8 cellular contexts compared by ENCODE assay signal in genomic region chr21:31731112-31731801, GRCh38. TPM values are rescaled to one million over a fixed set of nuclear protein-coding genes. Genes with fewer than 3 reads are reported as not detected.
A peak's percentile ranks its signal among the peaks of the same experiment; 100 is the strongest.
DNase-seq lines count a peak whose midpoint lies in the region; ATAC-seq, FAIRE-seq and TF ChIP-seq lines count a peak whose summit lies in the region.

No MANE protein-coding gene starts in this region.

- H3K27ac ChIP-seq in angular gyrus (ENCODE audit: low read depth, low read length) (peak overlapping the region; percentile 84), iPS DF 6.9 (ENCODE audit: low read length) (no peak overlapping the region), skeletal muscle tissue (ENCODE audit: low read depth, low read length) (peak overlapping the region; percentile 95)

- H3K9me3 ChIP-seq in iPS DF 6.9 (ENCODE audit: control insufficient read depth, insufficient read depth, low read length) = no peaks in the 10 kb centered on the region
- H3K9me3 ChIP-seq in skeletal muscle tissue (ENCODE audit: control insufficient read depth in 3 of 3, low read length in 3 of 3) = no peaks in the 10 kb centered on the region

- WGBS in iPS DF 6.9 (ENCODE audit: insufficient coverage, insufficient read length) = no CpG with 5 or more reads among the region's 74 CpGs

- peak; percentile 27 for ATAC-seq in GM18909 (IDR thresholded peaks at IDR 0.05; ENCODE audit: poor library complexity, unreplicated experiment)
- peak; percentile 23 for ATAC-seq in HG03175 (IDR thresholded peaks at IDR 0.05; ENCODE audit: unreplicated experiment)

- DNase-seq in AG09309 (ENCODE audit: low read depth) (no peak), SW480 (ENCODE audit: low spot score) (peak; percentile 55), iPS DF 6.9 (ENCODE audit: low read depth, low spot score) (no peak), D721Med (ENCODE audit: insufficient read length, low spot score) (no peak)

- TF ChIP-seq CTCF in AG09309 (IDR thresholded peaks at IDR 0.05; ENCODE audit: control insufficient read depth, insufficient read depth, low read depth, low read length, missing control alignments) (no peak), D721Med (IDR thresholded peaks at IDR 0.05; ENCODE audit: insufficient read depth, missing control alignments) (no peak)

- H3K36me3 ChIP-seq in iPS DF 6.9 (ENCODE audit: control insufficient read depth, insufficient read depth, low read length) (no peaks in the 10 kb centered on the region), skeletal muscle tissue (ENCODE audit: control insufficient read depth in 3 of 3, insufficient read depth in 3 of 3, low read length in 3 of 3) (no peaks in the 10 kb centered on the region)

- H3K27me3 ChIP-seq in iPS DF 6.9 (ENCODE audit: control insufficient read depth, insufficient read depth, low read length) = no peaks in the 10 kb centered on the region
- H3K27me3 ChIP-seq in skeletal muscle tissue (ENCODE audit: control insufficient read depth in 3 of 3, insufficient read depth in 3 of 3, low read length in 3 of 3) = no peaks in the 10 kb centered on the region

- H3K9ac ChIP-seq in skeletal muscle tissue (ENCODE audit: low read depth in 1 of 3, low read length in 3 of 3) = peak overlapping the region; percentile 81 to 93 (median 90)

- FAIRE-seq in D721Med (lab: Jason Lieb, UNC) = no peak

- H3K4me3 ChIP-seq in AG09309 (ENCODE audit: control insufficient read depth, low read depth, low read length) (peak overlapping the region; percentile 71), iPS DF 6.9 (ENCODE audit: low read length) (peak overlapping the region; percentile 96), skeletal muscle tissue (ENCODE audit: low read length in 3 of 3) (peak overlapping the region; percentile 80 to 88 (median 82))

- H3K4me1 ChIP-seq in iPS DF 6.9 (ENCODE audit: control insufficient read depth, insufficient read depth, low read length) = peaks cover 8% of the 10 kb centered on the region; the same call in 1 of the 2 replicates
- peaks cover 25 to 43% (median 32%) of the 10 kb centered on the region in 3 donors for H3K4me1 ChIP-seq in skeletal muscle tissue (ENCODE audit: control insufficient read depth in 3 of 3, insufficient read depth in 3 of 3, low read length in 3 of 3)

RNA-seq across cellular contexts. Expression of gene SCAF4, which starts 0.7 kb away (rescaled TPM):
- 8.4 TPM for total RNA-seq in skeletal muscle tissue
